8 cellular contexts compared by ENCODE assay signal in genomic region chr3:104102386-104102785, GRCh38.
DNase-seq lines count a peak whose midpoint lies in the region; ATAC-seq, FAIRE-seq and TF ChIP-seq lines count a peak whose summit lies in the region.

No MANE protein-coding gene starts in this region.

- TF ChIP-seq EP300 in transverse colon (IDR thresholded peaks at IDR 0.05; ENCODE audit: low read depth), result no peak

- H2AFZ ChIP-seq in endothelial cell of umbilical vein (ENCODE audit: low read depth, low read length), result no peak overlapping the region

- peaks cover 2 to 9% of the 10 kb centered on the region in 2 experiments for H3K27me3 ChIP-seq in endothelial cell of umbilical vein (ENCODE audit: control insufficient read depth in 2 of 2, insufficient read depth in 2 of 2, low read length in 2 of 2)
- H3K27me3 ChIP-seq in transverse colon, result no peaks in the 10 kb centered on the region

- CTCF ChIA-PET in endothelial cell of umbilical vein (lab: Charles Lee), result interaction anchor here (0.5 to 2.5 kb wide), 36 partner anchors 9 to 1873 kb away, joined by 3 to 24 read pairs (median 3); partner anchors contain the start of gene ALCAM

- no peaks in the 10 kb centered on the region for H3K79me2 ChIP-seq in endothelial cell of umbilical vein (ENCODE audit: control insufficient read depth, insufficient read depth, low read length)

- H3K9me1 ChIP-seq in endothelial cell of umbilical vein (replicated peaks; ENCODE audit: control insufficient read depth, extremely low read depth, insufficient read depth, low read length), result no peaks in the 10 kb centered on the region

- TF ChIP-seq CTCF in endothelial cell of umbilical vein (IDR thresholded peaks at IDR 0.05; ENCODE audit: extremely low read depth in 1 of 2, insufficient read depth in 1 of 2, low read depth in 1 of 2, low read length in 2 of 2) (peak; percentile 58 to 68), transverse colon (IDR thresholded peaks at IDR 0.05) (peak in 1 of 5 experiments; percentile 26)

- H3K27ac ChIP-seq in endothelial cell of umbilical vein (ENCODE audit: insufficient read depth, low read depth, low read length) (no peak overlapping the region), transverse colon (no peak overlapping the region)

- H3K9me3 ChIP-seq in endothelial cell of umbilical vein (replicated peaks; ENCODE audit: control insufficient read depth, insufficient read depth, low read length), result no peaks in the 10 kb centered on the region
- no peaks in the 10 kb centered on the region for H3K9me3 ChIP-seq in transverse colon

- H4K20me1 ChIP-seq in endothelial cell of umbilical vein (replicated peaks; ENCODE audit: control insufficient read depth, extremely low read depth, insufficient read depth, low read length), result no peaks in the 10 kb centered on the region

- FAIRE-seq in endothelial cell of umbilical vein (lab: Jason Lieb, UNC), result peak; percentile 74

- H3K4me3 ChIP-seq in endothelial cell of umbilical vein (replicated peaks in 1 of 3; ENCODE audit: insufficient read depth in 1 of 3, low read depth in 1 of 3, low read length in 3 of 3) (no peak overlapping the region), transverse colon (no peak overlapping the region)

- in situ Hi-C loops in transverse colon (cut with MboI; ENCODE audit: low pct_ligation_motif_present in 1 of 4, low pct_unique_long_range_greater_than_20kb in 1 of 4, low sequenced_read_pairs in 3 of 4), result no loop called here

- TF ChIP-seq POLR2A in endothelial cell of umbilical vein (IDR thresholded peaks at IDR 0.05; ENCODE audit: low read depth, low read length), result no peak
- TF ChIP-seq POLR2A in transverse colon (IDR thresholded peaks at IDR 0.05), result no peak

- 17 to 20% methylated on average over 1 to 3 of the region's 3 CpGs for WGBS in transverse colon (ENCODE audit: low coverage in 1 of 2), 2 donors

- H3K9ac ChIP-seq in endothelial cell of umbilical vein (replicated peaks; ENCODE audit: extremely low read depth, insufficient read depth, low read length), result no peak overlapping the region

- H3K4me1 ChIP-seq in endothelial cell of umbilical vein (ENCODE audit: control insufficient read depth, extremely low read depth, insufficient read depth, low read length) (no peaks in the 10 kb centered on the region), transverse colon (no peaks in the 10 kb centered on the region)

- intact Hi-C loops in endothelial cell of umbilical vein (cut with micrococcal nuclease) (loop anchor here (1.0 kb wide), 2 partner anchors 1267 to 1416 kb away; no protein-coding TSS in a partner anchor), transverse colon (cut with DNase I; ENCODE audit: low total_unique reads) (no loop called here)

- H3K36me3 ChIP-seq in endothelial cell of umbilical vein (ENCODE audit: control insufficient read depth in 2 of 2, extremely low read depth in 1 of 2, insufficient read depth in 2 of 2, low read length in 2 of 2), result no peaks in the 10 kb centered on the region
- no peaks in the 10 kb centered on the region for H3K36me3 ChIP-seq in transverse colon

- no TSS peak for BruUV-seq in endothelial cell of umbilical vein (replicated peaks; lab: Mats Ljungman, UMichigan)

- H3K4me2 ChIP-seq in endothelial cell of umbilical vein (ENCODE audit: insufficient read depth, low read length), result no peak overlapping the region

- ATAC-seq in GM21447 (IDR thresholded peaks at IDR 0.05; ENCODE audit: unreplicated experiment) (peak; percentile 92), HG03521 (IDR thresholded peaks at IDR 0.05; ENCODE audit: unreplicated experiment) (peak; percentile 91)

- DNase-seq in NCI-H1436 (lab: John Stamatoyannopoulos, UW) (peak; percentile 12), NCI-H1436 treated with DMSO at 0.1 percent for 48 hours (lab: John Stamatoyannopoulos, UW) (no peak), NOMO-1 treated with dmso at 0.1 percent for 144 hours (lab: John Stamatoyannopoulos, UW; ENCODE audit: unreplicated experiment) (peak; percentile 12), endothelial cell of umbilical vein (ENCODE audit: low read depth, low spot score) (peak; percentile 60), putamen (ENCODE audit: low spot score) (peak; percentile 31), transverse colon (no peak)

- dilution Hi-C loops in endothelial cell of umbilical vein (cut with MboI; ENCODE audit: extremely low pct_ligation_motif_present, low sequenced_read_pairs), result no loop called here

- POLR2A ChIA-PET in endothelial cell of umbilical vein (lab: Charles Lee), result no interaction called here

TF ChIP-seq in endothelial cell of umbilical vein, 7 proteins besides CTCF, POLR2A, EP300 and RAD21:
- no peak for TF ChIP-seq EZH2 (IDR thresholded peaks at IDR 0.05; ENCODE audit: borderline replicate concordance, low read depth, low read length, severe bottlenecking)
- TF ChIP-seq FOS (IDR thresholded peaks at IDR 0.05; ENCODE audit: borderline replicate concordance, insufficient read depth, low read length), result no peak
- no peak for TF ChIP-seq GATA2 (IDR thresholded peaks at IDR 0.05; ENCODE audit: insufficient read depth, insufficient read length, low read depth, low read length)
- TF ChIP-seq JUN (IDR thresholded peaks at IDR 0.05; ENCODE audit: borderline replicate concordance, insufficient read depth, insufficient read length, low read depth), result no peak
- TF ChIP-seq MAX (IDR thresholded peaks at IDR 0.05; ENCODE audit: insufficient read depth, insufficient read length), result no peak
- TF ChIP-seq POLR2AphosphoS5 (IDR thresholded peaks at IDR 0.05; ENCODE audit: insufficient read depth, low read depth, low read length), result no peak
- TF ChIP-seq MYC (IDR thresholded peaks at IDR 0.05; ENCODE audit: low read depth, low read length), result no peak

Comparison
In these comparisons a context has a peak if more than half of its experiments do, and no peak if none do; other contexts are left out.
1. DNase-seq: peak in NCI-H1436 (single experiment), NOMO-1 treated with dmso at 0.1 percent for 144 hours (single experiment), endothelial cell of umbilical vein (single experiment) and putamen (single experiment); none in NCI-H1436 treated with DMSO at 0.1 percent for 48 hours (single experiment) and transverse colon (single experiment).